ENCODE assay signal across 31 cellular contexts in the genomic region with DNA sequence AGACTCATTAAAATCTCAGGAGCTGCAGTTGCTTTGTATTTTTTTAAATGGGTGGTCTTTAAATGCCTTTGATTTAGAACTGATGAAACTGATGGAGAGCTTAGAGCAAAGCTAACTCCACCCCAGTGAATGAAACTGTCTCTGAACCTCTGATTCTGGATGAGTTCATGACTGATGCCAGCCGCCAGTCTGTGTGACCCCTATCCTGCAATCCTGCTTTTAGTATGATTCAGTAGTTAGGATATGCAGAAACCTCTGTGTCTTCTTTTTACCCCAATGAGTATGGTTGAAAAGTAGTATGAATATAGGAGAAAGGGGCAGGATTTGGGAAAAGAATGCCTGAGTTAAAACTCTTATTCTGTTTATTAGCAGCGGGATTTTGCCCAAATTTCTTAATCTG. TPM values are rescaled to one million over a fixed set of nuclear protein-coding genes. Genes with fewer than 3 reads are reported as not detected.
"Had no signal": no experiment of that assay in that cellular context is flagged by ENCODE, and none has a peak within 500 bp of the region (broad histone marks: within the 10 kb centered on the region; RNA-seq: fewer than 3 reads in every experiment).

No MANE protein-coding gene starts in this region.

- H3K27me3 ChIP-seq: body of pancreas, cardiac muscle cell, colonic mucosa, testis, uterus had no signal

- H3K4me1 Mint-ChIP-seq: activated B cell treated with CpG ODN at 0.5 μM for 24 hours; activated CD8-positive, alpha-beta memory T cell treated with anti-CD3 and anti-CD28 coated beads, Interleukin-2, amount 10 ng/mL, durations not matched to agents 7 days and 5 days; natural killer cell had no signal

- H3K36me3 ChIP-seq: cardiac muscle cell, colonic mucosa, esophagus squamous epithelium, gastroesophageal sphincter, heart left ventricle, left lung, lower lobe of right lung, transverse colon, uterus had no signal

- DNase-seq: activated B cell treated with CpG ODN at 0.5 μM for 24 hours; activated CD4-positive, alpha-beta T cell treated with anti-CD3 and anti-CD28 coated beads, Interleukin-2, amount 50 U/mL, for 1 hour; activated CD8-positive, alpha-beta memory T cell treated with anti-CD3 and anti-CD28 coated beads, Interleukin-2, amount 10 ng/mL, durations not matched to agents 7 days and 5 days; activated CD8-positive, alpha-beta T cell treated with anti-CD3 and anti-CD28 coated beads, Interleukin-2, amount 10 ng/mL, durations not matched to agents 7 days and 5 days; activated naive CD4-positive, alpha-beta T cell; activated T-cell treated with anti-CD3 and anti-CD28 coated beads for 4 hours; activated T-cell treated with anti-CD3 and anti-CD28 coated beads, Interleukin-2, amount 50 U/mL, for 72 hours; body of pancreas; cerebellar nuclear complex; colonic mucosa; effector CD8-positive, alpha-beta T cell; esophagus squamous epithelium; heart left ventricle; left lung; lower lobe of right lung; mesendoderm; natural killer cell; right cardiac atrium; stimulated activated CD4-positive, alpha-beta T cell treated with anti-CD3 and anti-CD28 coated beads, Interleukin-12 subunit alpha, Interleukin-12 subunit beta, amount 100 ng/mL, for 4 hours; stimulated activated CD4-positive, alpha-beta T cell treated with anti-CD3 and anti-CD28 coated beads, Interleukin-4, amount 100 ng/mL, for 1 hour; stimulated activated naive CD8-positive, alpha-beta T cell treated with anti-CD3 and anti-CD28 coated beads, Interleukin-15, Interleukin-2, amounts not matched to agents 100 U/mL and 50 U/mL, for 24 hours; T-helper 2 cell; testis; transverse colon; uterus had no signal

- H3K9me3 Mint-ChIP-seq: activated B cell treated with CpG ODN at 0.5 μM for 24 hours; activated naive CD4-positive, alpha-beta T cell treated with anti-CD3 and anti-CD28 coated beads, Interleukin-2, amount 50 U/mL, for 72 hours; activated T-cell treated with anti-CD3 and anti-CD28 coated beads, Interleukin-2, amount 50 U/mL, for 72 hours; natural killer cell had no signal

- ATAC-seq: activated CD8-positive, alpha-beta memory T cell treated with anti-CD3 and anti-CD28 coated beads, Interleukin-2, amount 10 ng/mL, durations not matched to agents 7 days and 5 days; activated CD8-positive, alpha-beta T cell treated with anti-CD3 and anti-CD28 coated beads, Interleukin-2, amount 10 ng/mL, durations not matched to agents 7 days and 5 days; activated naive CD4-positive, alpha-beta T cell treated with anti-CD3 and anti-CD28 coated beads, Interleukin-2, amount 50 U/mL, for 72 hours; activated T-cell treated with anti-CD3 and anti-CD28 coated beads, Interleukin-2, amount 50 U/mL, for 72 hours; body of pancreas; gastroesophageal sphincter; heart left ventricle; left lung; lower lobe of right lung; natural killer cell; right cardiac atrium; stimulated activated naive CD8-positive, alpha-beta T cell treated with anti-CD3 and anti-CD28 coated beads, Interleukin-15, Interleukin-2, amounts not matched to agents 100 U/mL and 50 U/mL, for 24 hours had no signal

- H3K27ac ChIP-seq: body of pancreas, cardiac muscle cell, colonic mucosa, epithelial cell of prostate, esophagus squamous epithelium, gastroesophageal sphincter, heart left ventricle, left lung, lower lobe of right lung, testis, transverse colon, uterus had no signal

- H3K27me3 Mint-ChIP-seq: activated CD8-positive, alpha-beta memory T cell treated with anti-CD3 and anti-CD28 coated beads, Interleukin-2, amount 10 ng/mL, durations not matched to agents 7 days and 5 days had no signal

- H3K4me1 ChIP-seq: body of pancreas, colonic mucosa, esophagus squamous epithelium, gastroesophageal sphincter, heart left ventricle, left lung, lower lobe of right lung, testis, transverse colon had no signal

- H3K9me3 ChIP-seq: body of pancreas, colonic mucosa, esophagus squamous epithelium, gastroesophageal sphincter, heart left ventricle, left lung, lower lobe of right lung, testis, transverse colon, uterus had no signal

- H3K36me3 Mint-ChIP-seq: activated CD8-positive, alpha-beta memory T cell treated with anti-CD3 and anti-CD28 coated beads, Interleukin-2, amount 10 ng/mL, durations not matched to agents 7 days and 5 days; activated naive CD4-positive, alpha-beta T cell treated with anti-CD3 and anti-CD28 coated beads, Interleukin-2, amount 50 U/mL, for 72 hours; natural killer cell had no signal

- H3K4me3 Mint-ChIP-seq: activated B cell treated with CpG ODN at 0.5 μM for 24 hours; activated CD8-positive, alpha-beta memory T cell treated with anti-CD3 and anti-CD28 coated beads, Interleukin-2, amount 10 ng/mL, durations not matched to agents 7 days and 5 days; activated CD8-positive, alpha-beta T cell treated with anti-CD3 and anti-CD28 coated beads, Interleukin-2, amount 10 ng/mL, durations not matched to agents 7 days and 5 days; activated T-cell treated with anti-CD3 and anti-CD28 coated beads, Interleukin-2, amount 50 U/mL, for 72 hours; natural killer cell had no signal

- H3K27ac Mint-ChIP-seq: activated B cell treated with CpG ODN at 0.5 μM for 24 hours; activated CD8-positive, alpha-beta memory T cell treated with anti-CD3 and anti-CD28 coated beads, Interleukin-2, amount 10 ng/mL, durations not matched to agents 7 days and 5 days; activated CD8-positive, alpha-beta T cell treated with anti-CD3 and anti-CD28 coated beads, Interleukin-2, amount 10 ng/mL, durations not matched to agents 7 days and 5 days; activated naive CD4-positive, alpha-beta T cell treated with anti-CD3 and anti-CD28 coated beads, Interleukin-2, amount 50 U/mL, for 72 hours; activated T-cell treated with anti-CD3 and anti-CD28 coated beads, Interleukin-2, amount 50 U/mL, for 72 hours; natural killer cell had no signal

- H3K4me3 ChIP-seq: body of pancreas, cardiac muscle cell, colonic mucosa, esophagus squamous epithelium, gastroesophageal sphincter, heart left ventricle, left lung, lower lobe of right lung, testis, transverse colon, uterus had no signal

RNA-seq across cellular contexts. Expression of a gene that starts 12.3 kb away (rescaled TPM):
- total RNA-seq: activated B cell treated with CpG ODN at 0.5 μM for 24 hours; activated CD8-positive, alpha-beta memory T cell treated with anti-CD3 and anti-CD28 coated beads, Interleukin-2, amount 10 ng/mL, durations not matched to agents 7 days and 5 days; activated CD8-positive, alpha-beta T cell treated with anti-CD3 and anti-CD28 coated beads, Interleukin-2, amount 10 ng/mL, durations not matched to agents 7 days and 5 days; activated naive CD4-positive, alpha-beta T cell treated with anti-CD3 and anti-CD28 coated beads, Interleukin-2, amount 50 U/mL, for 72 hours; activated T-cell treated with anti-CD3 and anti-CD28 coated beads, Interleukin-2, amount 50 U/mL, for 72 hours; dermis microvascular lymphatic vessel endothelial cell; gastroesophageal sphincter; left lung; lower lobe of right lung; mononuclear cell; natural killer cell had no signal
